Comparison of ENCODE assay signal across 7 cellular contexts in the genomic region with DNA sequence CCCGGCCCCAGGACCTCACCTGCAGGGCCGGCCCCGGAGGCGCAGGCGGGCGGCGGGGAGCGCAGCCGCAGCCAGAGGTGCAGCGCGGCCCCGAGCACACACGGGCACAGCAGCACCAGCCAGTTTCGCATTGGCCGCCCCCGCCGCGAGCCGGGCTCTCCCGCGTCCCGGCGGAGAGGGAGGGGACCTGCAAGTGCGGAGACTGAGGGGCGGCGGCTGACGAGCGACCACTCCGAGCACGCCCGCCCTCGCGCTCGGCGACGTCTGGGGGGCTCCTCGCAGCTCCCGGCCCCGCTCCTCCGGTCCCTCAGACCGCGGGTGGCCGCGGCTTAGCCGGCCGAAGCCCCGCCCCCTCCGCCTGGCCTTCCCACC. TPM values are rescaled to one million over a fixed set of nuclear protein-coding genes. Genes with fewer than 3 reads are reported as not detected.
DNase-seq lines count a peak whose midpoint lies in the region; ATAC-seq and TF ChIP-seq lines count a peak whose summit lies in the region.

A gene (minus strand): TSS at position 331 of the 372 bp plus-strand sequence. CDS start 200 bp downstream, at position 131.

- H3K27me3 Mint-ChIP-seq in natural killer cell treated with Interleukin-12 subunit alpha and Interleukin-12 subunit beta and Interleukin-15 and Interleukin-18, amount 100 ng/mL, for 72 hours: no peaks in the 10 kb centered on the region

- H3K9me3 Mint-ChIP-seq in natural killer cell treated with Interleukin-12 subunit alpha and Interleukin-12 subunit beta and Interleukin-15 and Interleukin-18, amount 100 ng/mL, for 72 hours: no peaks in the 10 kb centered on the region

- peak within 1 kb of the TSS; percentile 95 to 97 for H3K27ac Mint-ChIP-seq in natural killer cell treated with Interleukin-12 subunit alpha and Interleukin-12 subunit beta and Interleukin-15 and Interleukin-18, amount 100 ng/mL, for 72 hours

- H3K4me1 Mint-ChIP-seq in natural killer cell treated with Interleukin-12 subunit alpha and Interleukin-12 subunit beta and Interleukin-15 and Interleukin-18, amount 100 ng/mL, for 72 hours (ENCODE audit: low read depth in 2 of 2): peaks cover 20% of the 10 kb centered on the region in 2 donors

- ATAC-seq in GM18873 (IDR thresholded peaks at IDR 0.05; ENCODE audit: low FRiP score, unreplicated experiment) (peak; percentile 27), HG02610 (IDR thresholded peaks at IDR 0.05; ENCODE audit: unreplicated experiment) (peak; percentile 33)
- peak; percentile 77 to 80 for ATAC-seq in natural killer cell treated with Interleukin-12 subunit alpha and Interleukin-12 subunit beta and Interleukin-15 and Interleukin-18, amount 100 ng/mL, for 72 hours

- peak within 1 kb of the TSS; percentile 87 for H3K4me3 ChIP-seq in epithelial cell of esophagus (ENCODE audit: low read length)

- TF ChIP-seq CTCF in epithelial cell of esophagus (IDR thresholded peaks at IDR 0.05; ENCODE audit: insufficient read depth, low read depth, low read length, missing control alignments): no peak

- H3K36me3 Mint-ChIP-seq in natural killer cell treated with Interleukin-12 subunit alpha and Interleukin-12 subunit beta and Interleukin-15 and Interleukin-18, amount 100 ng/mL, for 72 hours: no peaks in the 10 kb centered on the region

- H3K4me3 Mint-ChIP-seq in natural killer cell treated with Interleukin-12 subunit alpha and Interleukin-12 subunit beta and Interleukin-15 and Interleukin-18, amount 100 ng/mL, for 72 hours: peak within 1 kb of the TSS; percentile 94

- DNase-seq in epithelial cell of esophagus (ENCODE audit: low read depth): no peak
- DNase-seq in natural killer cell treated with Interleukin-12 subunit alpha and Interleukin-12 subunit beta and Interleukin-15 and Interleukin-18, amount 100 ng/mL, for 72 hours (ENCODE audit: low spot score): no peak
- DNase-seq in stimulated activated CD8-positive, alpha-beta memory T cell treated with anti-CD3 and anti-CD28 coated beads, Interleukin-4, amount 100 ng/mL, for 48 hours: no peak
- DNase-seq in GM03348 (ENCODE audit: low spot score): no peak

TF ChIP-seq in PFSK-1, 5 proteins besides CTCF, POLR2A, EP300 and RAD21:
- TF ChIP-seq POLR2AphosphoS5 (IDR thresholded peaks at IDR 0.05; ENCODE audit: low read depth, low read length) (peak; percentile 52), TAF1 (IDR thresholded peaks at IDR 0.05; ENCODE audit: borderline replicate concordance, insufficient read depth, low read length) (no peak; the same call in 1 of the 2 replicates), SIN3A (IDR thresholded peaks at IDR 0.05; ENCODE audit: borderline replicate concordance, insufficient read depth, low read length) (0 out of 2 replicates have a peak, but pooled peaks have one; percentile 55), FOXP2 (optimal IDR thresholded peaks at IDR 0.05; ENCODE audit: borderline replicate concordance, extremely low read depth, extremely low read length, insufficient read depth) (no peak)
- TF ChIP-seq, protein P1, sequence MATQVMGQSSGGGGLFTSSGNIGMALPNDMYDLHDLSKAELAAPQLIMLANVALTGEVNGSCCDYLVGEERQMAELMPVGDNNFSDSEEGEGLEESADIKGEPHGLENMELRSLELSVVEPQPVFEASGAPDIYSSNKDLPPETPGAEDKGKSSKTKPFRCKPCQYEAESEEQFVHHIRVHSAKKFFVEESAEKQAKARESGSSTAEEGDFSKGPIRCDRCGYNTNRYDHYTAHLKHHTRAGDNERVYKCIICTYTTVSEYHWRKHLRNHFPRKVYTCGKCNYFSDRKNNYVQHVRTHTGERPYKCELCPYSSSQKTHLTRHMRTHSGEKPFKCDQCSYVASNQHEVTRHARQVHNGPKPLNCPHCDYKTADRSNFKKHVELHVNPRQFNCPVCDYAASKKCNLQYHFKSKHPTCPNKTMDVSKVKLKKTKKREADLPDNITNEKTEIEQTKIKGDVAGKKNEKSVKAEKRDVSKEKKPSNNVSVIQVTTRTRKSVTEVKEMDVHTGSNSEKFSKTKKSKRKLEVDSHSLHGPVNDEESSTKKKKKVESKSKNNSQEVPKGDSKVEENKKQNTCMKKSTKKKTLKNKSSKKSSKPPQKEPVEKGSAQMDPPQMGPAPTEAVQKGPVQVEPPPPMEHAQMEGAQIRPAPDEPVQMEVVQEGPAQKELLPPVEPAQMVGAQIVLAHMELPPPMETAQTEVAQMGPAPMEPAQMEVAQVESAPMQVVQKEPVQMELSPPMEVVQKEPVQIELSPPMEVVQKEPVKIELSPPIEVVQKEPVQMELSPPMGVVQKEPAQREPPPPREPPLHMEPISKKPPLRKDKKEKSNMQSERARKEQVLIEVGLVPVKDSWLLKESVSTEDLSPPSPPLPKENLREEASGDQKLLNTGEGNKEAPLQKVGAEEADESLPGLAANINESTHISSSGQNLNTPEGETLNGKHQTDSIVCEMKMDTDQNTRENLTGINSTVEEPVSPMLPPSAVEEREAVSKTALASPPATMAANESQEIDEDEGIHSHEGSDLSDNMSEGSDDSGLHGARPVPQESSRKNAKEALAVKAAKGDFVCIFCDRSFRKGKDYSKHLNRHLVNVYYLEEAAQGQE (IDR thresholded peaks at IDR 0.05; ENCODE audit: insufficient read depth in 1 of 2, low read depth in 2 of 2, low read length in 2 of 2): no peak; a peak in 1 of 4 replicates

RNA-seq across cellular contexts. Expression of the gene that starts here (rescaled TPM):
- polyA plus RNA-seq in PFSK-1 (2012; ENCODE audit: insufficient read length, low read depth): 15.1 TPM
- 10 to 100 TPM; 10.3 to 25.9 TPM for total RNA-seq in natural killer cell treated with Interleukin-12 subunit alpha and Interleukin-12 subunit beta and Interleukin-15 and Interleukin-18, amount 100 ng/mL, for 72 hours

Comparison
In these comparisons a context has a peak if more than half of its experiments do, and no peak if none do; other contexts are left out.
1. ATAC-seq: peak in every context shown above with its lines; median percentile 78 in natural killer cell treated with Interleukin-12 subunit alpha and Interleukin-12 subunit beta and Interleukin-15 and Interleukin-18, amount 100 ng/mL, for 72 hours; 33 in HG02610; 27 in GM18873.